17 cellular contexts compared by ENCODE assay signal in the genomic region with DNA sequence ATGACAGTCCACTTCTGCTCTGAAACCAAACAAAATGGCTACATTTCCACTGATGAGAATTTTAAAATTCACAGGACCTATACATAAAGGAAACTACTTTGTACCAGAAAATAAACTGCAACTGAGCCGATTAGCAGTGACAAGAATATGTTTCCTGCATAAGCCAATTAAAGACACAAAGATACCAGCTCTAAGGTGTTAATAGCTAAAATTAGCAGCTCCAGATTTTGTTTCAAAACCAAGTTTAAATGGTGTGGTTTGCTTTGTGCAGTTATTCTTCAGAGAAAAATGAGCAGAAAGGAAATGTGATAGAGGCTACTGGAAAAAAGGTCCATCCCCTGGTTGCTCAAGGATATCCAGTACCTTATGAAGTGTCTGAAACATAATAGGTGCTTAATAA.
DNase-seq lines count a peak whose midpoint lies in the region; ATAC-seq and TF ChIP-seq lines count a peak whose summit lies in the region.
"Had no signal": no experiment of that assay in that cellular context is flagged by ENCODE, and none has a peak within 500 bp of the region (broad histone marks: within the 10 kb centered on the region; RNA-seq: fewer than 3 reads in every experiment).

No MANE protein-coding gene starts in this region.

- 0 out of 2 replicates have a peak overlapping the region, but pooled peaks have one; percentile 11 for H2AFZ ChIP-seq in OCI-LY3 (ENCODE audit: low read depth, low read length)

- H3K36me3 ChIP-seq in BLaER1: no peaks in the 10 kb centered on the region
- H3K36me3 ChIP-seq in OCI-LY3 (replicated peaks; ENCODE audit: low read depth, low read length): no peaks in the 10 kb centered on the region
- H3K36me3 ChIP-seq: HAP-1 had no signal

- peak; percentile 47 for ATAC-seq in GM19351 (IDR thresholded peaks at IDR 0.05; ENCODE audit: unreplicated experiment)
- no peak for ATAC-seq in GM18519 (IDR thresholded peaks at IDR 0.05; ENCODE audit: low FRiP score, unreplicated experiment)
- ATAC-seq: HepG2 had no signal

- no peaks in the 10 kb centered on the region for H3K27me3 Mint-ChIP-seq in immature natural killer cell (ENCODE audit: low read depth in 3 of 3)
- H3K27me3 Mint-ChIP-seq: CD4-positive, alpha-beta T cell had no signal

- TF ChIP-seq CTCF in OCI-LY3 (IDR thresholded peaks at IDR 0.05; ENCODE audit: low read depth, low read length): no peak
- no peak for TF ChIP-seq CTCF in GM13977 (IDR thresholded peaks at IDR 0.05; ENCODE audit: extremely low read depth, insufficient read depth, missing control alignments)

- H3K27ac ChIP-seq in BLaER1: no peak overlapping the region
- H3K27ac ChIP-seq in OCI-LY3 (ENCODE audit: low read length): no peak overlapping the region

- H3K27ac Mint-ChIP-seq in immature natural killer cell: no peak overlapping the region
- H3K27ac Mint-ChIP-seq: CD4-positive, alpha-beta T cell had no signal

- in situ Hi-C loops in GM13977 (cut with MboI; ENCODE audit: low pct_unique_long_range_greater_than_20kb, low sequenced_read_pairs, unreplicated experiment): no loop called here

- no peaks in the 10 kb centered on the region for H4K20me1 ChIP-seq in BLaER1
- no peaks in the 10 kb centered on the region for H4K20me1 ChIP-seq in OCI-LY3 (ENCODE audit: insufficient read depth, low read length)

- H3K79me2 ChIP-seq in OCI-LY3 (ENCODE audit: low read length): no peaks in the 10 kb centered on the region

- DNase-seq in inferior parietal cortex (ENCODE audit: extremely low spot score) (peak; percentile 43), GM13977 (ENCODE audit: low spot score) (no peak), immature natural killer cell (no peak), DMS 273 treated with DMSO at 0.1 percent for 48 hours (lab: John Stamatoyannopoulos, UW) (no peak)
- DNase-seq: ACHN; C1 segment of cervical spinal cord; CD4-positive, alpha-beta T cell; DMS153; DND-41; GF-D8; GOT3 had no signal

- no peaks in the 10 kb centered on the region for H3K4me1 Mint-ChIP-seq in immature natural killer cell

- H3K4me2 ChIP-seq in BLaER1 (peak overlapping the region; percentile 23; the same call in 1 of the 2 replicates), OCI-LY3 (ENCODE audit: low read length) (no peak overlapping the region)

- peaks cover 0 to 3% (median 3%) of the 10 kb centered on the region in 3 donors for H3K36me3 Mint-ChIP-seq in immature natural killer cell

- no peak overlapping the region for H3K4me3 ChIP-seq in BLaER1
- no peak overlapping the region for H3K4me3 ChIP-seq in OCI-LY3 (ENCODE audit: low read length)
- H3K4me3 ChIP-seq: HAP-1 had no signal

- H3K4me3 Mint-ChIP-seq in immature natural killer cell: no peak overlapping the region
- H3K4me3 Mint-ChIP-seq: CD4-positive, alpha-beta T cell had no signal

- H3K9me3 ChIP-seq in BLaER1 (no peaks in the 10 kb centered on the region), OCI-LY3 (ENCODE audit: insufficient read depth, low read length) (no peaks in the 10 kb centered on the region)
- H3K9me3 ChIP-seq: HAP-1 had no signal

- peaks cover 8% of the 10 kb centered on the region for H3K4me1 ChIP-seq in BLaER1
- H3K4me1 ChIP-seq in OCI-LY3 (ENCODE audit: low read length): no peaks in the 10 kb centered on the region
- H3K4me1 ChIP-seq: HAP-1 had no signal

- H3K9ac ChIP-seq in BLaER1: no peak overlapping the region
- H3K9ac ChIP-seq in OCI-LY3 (ENCODE audit: low read length): no peak overlapping the region

- no peaks in the 10 kb centered on the region for H3K9me3 Mint-ChIP-seq in immature natural killer cell
- H3K9me3 Mint-ChIP-seq: CD4-positive, alpha-beta T cell had no signal

- no peaks in the 10 kb centered on the region for H3K27me3 ChIP-seq in BLaER1
- no peaks in the 10 kb centered on the region for H3K27me3 ChIP-seq in OCI-LY3 (ENCODE audit: low read depth, low read length)
